ENCODE assay signal across 26 cellular contexts in genomic region chr2:52356560-52356959, GRCh38.
"Had no signal": no experiment of that assay in that cellular context is flagged by ENCODE, and none has a peak within 500 bp of the region (broad histone marks: within the 10 kb centered on the region; RNA-seq: fewer than 3 reads in every experiment).

No MANE protein-coding gene starts in this region.

- H3K36me3 ChIP-seq: colonic mucosa, gastroesophageal sphincter, left lung, lower lobe of right lung, neutrophil, ovary, right lobe of liver, thoracic aorta had no signal

- ATAC-seq: activated CD4-positive, alpha-beta T cell treated with anti-CD3 and anti-CD28 coated beads for 36 hours; activated CD8-positive, alpha-beta memory T cell treated with anti-CD3 and anti-CD28 coated beads, Interleukin-2, amount 10 ng/mL, durations not matched to agents 7 days and 5 days; activated CD8-positive, alpha-beta T cell treated with anti-CD3 and anti-CD28 coated beads, Interleukin-2, amount 10 ng/mL, durations not matched to agents 7 days and 5 days; activated naive CD8-positive, alpha-beta T cell treated with anti-CD3 and anti-CD28 coated beads, Interleukin-2, amount 50 U/mL, for 24 hours; body of pancreas; gastroesophageal sphincter; left lung; lower lobe of right lung; mucosa of descending colon; natural killer cell treated with Interleukin-12 subunit alpha and Interleukin-12 subunit beta and Interleukin-15 and Interleukin-18, amount 100 ng/mL, for 72 hours; right lobe of liver had no signal

- H3K27ac ChIP-seq: body of pancreas, colonic mucosa, gastroesophageal sphincter, left lung, lower lobe of right lung, neutrophil, ovary, right lobe of liver, thoracic aorta had no signal

- H3K27me3 ChIP-seq: body of pancreas, colonic mucosa, gastroesophageal sphincter, left lung, neutrophil, ovary, right lobe of liver had no signal

- H3K4me3 ChIP-seq: body of pancreas, colonic mucosa, gastroesophageal sphincter, left lung, lower lobe of right lung, mucosa of descending colon, ovary, right lobe of liver, thoracic aorta had no signal

- H3K9me3 ChIP-seq: body of pancreas, colonic mucosa, gastroesophageal sphincter, lower lobe of right lung, neutrophil, ovary, right lobe of liver, thoracic aorta had no signal

- DNase-seq: activated CD4-positive, alpha-beta T cell treated with anti-CD3 and anti-CD28 coated beads for 36 hours; activated CD4-positive, CD25-positive, alpha-beta regulatory T cell; activated CD8-positive, alpha-beta memory T cell treated with anti-CD3 and anti-CD28 coated beads, Interleukin-2, amount 10 ng/mL, durations not matched to agents 7 days and 5 days; activated CD8-positive, alpha-beta T cell treated with anti-CD3 and anti-CD28 coated beads, Interleukin-2, amount 10 ng/mL, durations not matched to agents 7 days and 5 days; activated naive CD8-positive, alpha-beta T cell treated with anti-CD3 and anti-CD28 coated beads, Interleukin-2, amount 50 U/mL, for 24 hours; activated T-cell treated with anti-CD3 and anti-CD28 coated beads, Interleukin-2, amount 50 U/mL, for 48 hours; anterior cingulate cortex; body of pancreas; colonic mucosa; effector CD8-positive, alpha-beta T cell; hypothalamus; immature natural killer cell; left lung; lower lobe of right lung; mesendoderm; mucosa of descending colon; ovary; right lobe of liver; stimulated activated CD4-positive, alpha-beta T cell treated with anti-CD3 and anti-CD28 coated beads, Interleukin-12 subunit alpha, Interleukin-12 subunit beta, amount 100 ng/mL, for 4 hours; stimulated activated CD4-positive, alpha-beta T cell treated with anti-CD3 and anti-CD28 coated beads, Interleukin-4, amount 100 ng/mL, for 1 hour; T-helper 1 cell; trophoblast cell had no signal

- H3K4me1 ChIP-seq: body of pancreas, colonic mucosa, gastroesophageal sphincter, left lung, lower lobe of right lung, right lobe of liver had no signal
